In genomic region chr16:69927056-69927757, GRCh38 we compare ENCODE assay signal across 10 cellular contexts. TPM values are rescaled to one million over a fixed set of nuclear protein-coding genes. Genes with fewer than 3 reads are reported as not detected.
DNase-seq lines count a peak whose midpoint lies in the region; ATAC-seq and TF ChIP-seq lines count a peak whose summit lies in the region.
"Had no signal": no experiment of that assay in that cellular context is flagged by ENCODE, and none has a peak within 500 bp of the region (broad histone marks: within the 10 kb centered on the region; RNA-seq: fewer than 3 reads in every experiment).

No MANE protein-coding gene starts in this region.

- no peaks in the 10 kb centered on the region for H3K27me3 Mint-ChIP-seq in activated T-helper 17 cell treated with anti-CD3 and anti-CD28 coated beads, Interleukin-2, amount 50 U/mL, for 72 hours
- no peaks in the 10 kb centered on the region for H3K27me3 Mint-ChIP-seq in osteocyte (ENCODE audit: unreplicated experiment)
- H3K27me3 Mint-ChIP-seq: activated T-cell treated with anti-CD3 and anti-CD28 coated beads, Interleukin-2, amount 50 U/mL, for 24 hours had no signal

- no peak for TF ChIP-seq CTCF in osteocyte (IDR thresholded peaks at IDR 0.05)

- intact Hi-C loops in head of caudate nucleus (cut with DNase I): no loop called here

- no peaks in the 10 kb centered on the region for H3K4me1 Mint-ChIP-seq in activated T-helper 17 cell treated with anti-CD3 and anti-CD28 coated beads, Interleukin-2, amount 50 U/mL, for 72 hours
- peaks cover 66% of the 10 kb centered on the region for H3K4me1 Mint-ChIP-seq in osteocyte (ENCODE audit: unreplicated experiment)

- H3K9me3 Mint-ChIP-seq in activated T-helper 17 cell treated with anti-CD3 and anti-CD28 coated beads, Interleukin-2, amount 50 U/mL, for 72 hours: no peaks in the 10 kb centered on the region
- no peaks in the 10 kb centered on the region for H3K9me3 Mint-ChIP-seq in osteocyte (ENCODE audit: unreplicated experiment)
- H3K9me3 Mint-ChIP-seq: activated T-cell treated with anti-CD3 and anti-CD28 coated beads, Interleukin-2, amount 50 U/mL, for 24 hours had no signal

- no peak for ATAC-seq in activated T-helper 17 cell treated with anti-CD3 and anti-CD28 coated beads, Interleukin-2, amount 50 U/mL, for 72 hours (replicated peaks)
- ATAC-seq in left lobe of liver: no peak
- ATAC-seq in GM21381 (IDR thresholded peaks at IDR 0.05; ENCODE audit: unreplicated experiment): no peak

- H3K27ac Mint-ChIP-seq in activated T-helper 17 cell treated with anti-CD3 and anti-CD28 coated beads, Interleukin-2, amount 50 U/mL, for 72 hours: peak overlapping the region; percentile 68
- peak overlapping the region; percentile 84 for H3K27ac Mint-ChIP-seq in osteocyte (ENCODE audit: unreplicated experiment)
- H3K27ac Mint-ChIP-seq: activated T-cell treated with anti-CD3 and anti-CD28 coated beads, Interleukin-2, amount 50 U/mL, for 24 hours had no signal

- DNase-seq in AG08395 (ENCODE audit: low spot score) (peak; percentile 68), head of caudate nucleus (peak in 32 of 42 donors; percentile 22 to 81 (median 49)), osteocyte (ENCODE audit: extremely low spot score, unreplicated experiment) (no peak), left lobe of liver (ENCODE audit: low spot score) (no peak), NCI-H446 (lab: John Stamatoyannopoulos, UW) (no peak), UCSD-AML1 (lab: John Stamatoyannopoulos, UW; ENCODE audit: unreplicated experiment) (no peak)
- DNase-seq: activated T-cell treated with anti-CD3 and anti-CD28 coated beads, Interleukin-2, amount 50 U/mL, for 24 hours; MM.1S had no signal

- no peak overlapping the region for H3K4me3 Mint-ChIP-seq in activated T-helper 17 cell treated with anti-CD3 and anti-CD28 coated beads, Interleukin-2, amount 50 U/mL, for 72 hours
- H3K4me3 Mint-ChIP-seq in osteocyte (ENCODE audit: unreplicated experiment): peak overlapping the region; percentile 5
- H3K4me3 Mint-ChIP-seq: activated T-cell treated with anti-CD3 and anti-CD28 coated beads, Interleukin-2, amount 50 U/mL, for 24 hours had no signal

- peaks cover 55% of the 10 kb centered on the region for H3K36me3 Mint-ChIP-seq in activated T-helper 17 cell treated with anti-CD3 and anti-CD28 coated beads, Interleukin-2, amount 50 U/mL, for 72 hours (ENCODE audit: low read depth)
- H3K36me3 Mint-ChIP-seq in osteocyte (ENCODE audit: unreplicated experiment): peaks cover 8% of the 10 kb centered on the region

RNA-seq across cellular contexts. Expression of gene CLEC18A, which starts 23.9 kb away (rescaled TPM):
- total RNA-seq in activated T-helper 17 cell treated with anti-CD3 and anti-CD28 coated beads, Interleukin-2, amount 50 U/mL, for 72 hours: 1 to 10 TPM; 1.5 to 1.7 TPM
- total RNA-seq in osteocyte: 1.1 and 1.2 TPM in 2 replicates
- 0.35 TPM for total RNA-seq in left lobe of liver

Comparison
In these comparisons a context has a peak if more than half of its experiments do, and no peak if none do; other contexts are left out.
1. DNase-seq: peak in AG08395 (single experiment) and head of caudate nucleus (32 of 42); none in osteocyte (single experiment), left lobe of liver (single experiment), NCI-H446 (0 of 2) and UCSD-AML1 (single experiment).